Comparison of ENCODE assay signal across 1 cellular context in the genomic region with DNA sequence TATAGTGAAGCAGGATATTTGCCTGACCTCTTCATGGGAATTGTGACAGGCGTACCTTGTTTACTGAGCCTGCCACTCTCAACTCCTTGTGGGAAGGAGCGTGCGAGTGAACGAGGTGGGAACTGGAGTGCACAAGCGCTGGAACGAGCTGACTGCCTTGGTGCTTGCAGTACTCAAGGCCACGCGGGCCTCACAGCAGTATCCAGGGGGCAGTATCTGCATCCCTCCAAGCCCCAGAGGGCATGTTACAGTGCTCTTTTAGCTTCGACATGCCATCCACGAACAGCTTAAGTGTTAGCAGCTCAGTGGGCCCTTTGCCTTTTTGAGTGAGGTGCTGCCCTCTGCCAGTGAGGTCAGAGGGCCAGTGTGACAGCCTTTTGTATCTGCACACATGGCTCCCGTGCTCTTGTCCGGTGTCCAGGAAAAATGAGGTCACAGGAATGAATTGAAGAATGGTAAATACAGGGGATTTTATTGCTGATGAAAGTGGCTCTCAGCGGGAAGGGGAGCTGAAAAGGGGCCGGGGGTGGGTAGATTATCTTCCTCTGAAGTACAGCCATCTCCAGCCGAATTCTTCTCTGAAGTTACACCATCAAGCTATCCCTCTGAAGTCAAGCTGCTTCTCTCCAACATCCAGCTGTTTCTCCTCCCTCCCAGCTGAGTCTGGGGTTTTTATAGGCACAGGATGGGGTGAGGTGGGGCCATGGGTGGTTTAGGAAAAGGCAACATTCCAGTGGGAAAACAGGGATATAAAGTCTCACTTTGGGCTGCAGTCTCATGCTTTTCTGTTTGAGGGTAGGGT.
TF ChIP-seq lines count a peak whose summit lies in the region.

No MANE protein-coding gene starts in this region.

TF ChIP-seq in HCT116, 20 proteins besides CTCF, POLR2A, EP300 and RAD21 (continued from another document):
- TF ChIP-seq, protein P1, sequence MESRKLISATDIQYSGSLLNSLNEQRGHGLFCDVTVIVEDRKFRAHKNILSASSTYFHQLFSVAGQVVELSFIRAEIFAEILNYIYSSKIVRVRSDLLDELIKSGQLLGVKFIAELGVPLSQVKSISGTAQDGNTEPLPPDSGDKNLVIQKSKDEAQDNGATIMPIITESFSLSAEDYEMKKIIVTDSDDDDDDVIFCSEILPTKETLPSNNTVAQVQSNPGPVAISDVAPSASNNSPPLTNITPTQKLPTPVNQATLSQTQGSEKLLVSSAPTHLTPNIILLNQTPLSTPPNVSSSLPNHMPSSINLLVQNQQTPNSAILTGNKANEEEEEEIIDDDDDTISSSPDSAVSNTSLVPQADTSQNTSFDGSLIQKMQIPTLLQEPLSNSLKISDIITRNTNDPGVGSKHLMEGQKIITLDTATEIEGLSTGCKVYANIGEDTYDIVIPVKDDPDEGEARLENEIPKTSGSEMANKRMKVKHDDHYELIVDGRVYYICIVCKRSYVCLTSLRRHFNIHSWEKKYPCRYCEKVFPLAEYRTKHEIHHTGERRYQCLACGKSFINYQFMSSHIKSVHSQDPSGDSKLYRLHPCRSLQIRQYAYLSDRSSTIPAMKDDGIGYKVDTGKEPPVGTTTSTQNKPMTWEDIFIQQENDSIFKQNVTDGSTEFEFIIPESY (IDR thresholded peaks at IDR 0.05; ENCODE audit: extremely low read depth, insufficient replicate concordance, low read length) = no peak
- no peak for TF ChIP-seq CBX3 (IDR thresholded peaks at IDR 0.05; ENCODE audit: low read depth)
- TF ChIP-seq MAX (IDR thresholded peaks at IDR 0.05) = no peak
- TF ChIP-seq SRF (IDR thresholded peaks at IDR 0.05; ENCODE audit: low read depth) = no peak
- no peak for TF ChIP-seq EGR1 (IDR thresholded peaks at IDR 0.05; ENCODE audit: low read depth)
- no peak for TF ChIP-seq EZH2 (IDR thresholded peaks at IDR 0.05)
- TF ChIP-seq ELF1 (IDR thresholded peaks at IDR 0.05; ENCODE audit: borderline replicate concordance, low read depth) = no peak
- TF ChIP-seq SIN3A (IDR thresholded peaks at IDR 0.05; ENCODE audit: low read depth) = no peak
- TF ChIP-seq CEBPB (IDR thresholded peaks at IDR 0.05; ENCODE audit: low read depth) = no peak
- no peak for TF ChIP-seq ZFX (IDR thresholded peaks at IDR 0.05)
- no peak for TF ChIP-seq REST (IDR thresholded peaks at IDR 0.05; ENCODE audit: low read depth)
- no peak for TF ChIP-seq ATF3 (IDR thresholded peaks at IDR 0.05)
